Comparison of ENCODE assay signal across 24 cellular contexts in the genomic region with DNA sequence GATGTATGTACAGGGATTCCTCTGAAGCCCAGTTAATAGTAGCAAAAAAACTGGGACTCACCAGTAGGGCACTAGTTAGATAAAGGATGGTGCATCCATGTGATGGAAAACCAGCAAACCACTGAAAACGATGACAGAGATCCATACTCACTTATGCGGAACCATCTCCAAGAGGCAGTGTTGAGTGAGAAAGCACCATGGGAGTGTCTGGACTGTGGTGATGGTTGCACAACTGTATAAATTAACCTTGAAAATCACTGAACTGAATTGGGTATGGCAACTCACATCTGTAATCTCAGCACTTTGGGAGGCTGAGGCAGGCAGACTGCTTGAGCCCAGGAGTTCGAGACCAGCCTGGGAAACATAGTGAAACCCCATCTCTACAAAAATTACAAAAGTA. TPM values are rescaled to one million over a fixed set of nuclear protein-coding genes. Genes with fewer than 3 reads are reported as not detected.
DNase-seq lines count a peak whose midpoint lies in the region; FAIRE-seq and TF ChIP-seq lines count a peak whose summit lies in the region.
"Had no signal": no experiment of that assay in that cellular context is flagged by ENCODE, and none has a peak within 500 bp of the region (broad histone marks: within the 10 kb centered on the region; RNA-seq: fewer than 3 reads in every experiment).

No MANE protein-coding gene starts in this region.

- peaks cover 2% of the 10 kb centered on the region for H3K27me3 Mint-ChIP-seq in HFFc6 (ENCODE audit: insufficient read depth)

- H3K4me3 ChIP-seq in epithelial cell of proximal tubule (ENCODE audit: low read depth, low read length) (no peak overlapping the region), mesenchymal stem cell (ENCODE audit: insufficient read depth in 1 of 2, low read depth in 1 of 2, low read length in 2 of 2) (no peak overlapping the region), colonic mucosa (no peak overlapping the region)
- H3K4me3 ChIP-seq: A549, BLaER1, Peyer's patch had no signal

- no peak overlapping the region for H3K18ac ChIP-seq in mesenchymal stem cell (ENCODE audit: low read depth in 1 of 2, low read length in 2 of 2)

- H3K27me3 ChIP-seq in mesenchymal stem cell (ENCODE audit: control insufficient read depth in 1 of 2, insufficient read depth in 1 of 2, low read length in 2 of 2) (no peaks in the 10 kb centered on the region), colonic mucosa (no peaks in the 10 kb centered on the region)
- H3K27me3 ChIP-seq: BLaER1, Peyer's patch had no signal

- H3K27ac ChIP-seq in mesenchymal stem cell (ENCODE audit: low read length, poor library complexity, severe bottlenecking) = no peak overlapping the region
- H3K27ac ChIP-seq in colonic mucosa = no peak overlapping the region
- H3K27ac ChIP-seq: A549, BLaER1, HL-60, Peyer's patch had no signal

- no peak overlapping the region for H4K91ac ChIP-seq in mesenchymal stem cell (ENCODE audit: low read length)

- H3K36me3 Mint-ChIP-seq in HFFc6 (ENCODE audit: low read depth) = peaks cover 9% of the 10 kb centered on the region
- H3K36me3 Mint-ChIP-seq: CD4-positive, alpha-beta memory T cell had no signal

- peaks cover 23% of the 10 kb centered on the region for H3K4me1 Mint-ChIP-seq in HFFc6 (ENCODE audit: low read depth)

- H3K9me3 Mint-ChIP-seq in HFFc6 = no peaks in the 10 kb centered on the region
- H3K9me3 Mint-ChIP-seq: CD4-positive, alpha-beta memory T cell had no signal

- no peaks in the 10 kb centered on the region for H3K9me3 ChIP-seq in mesenchymal stem cell (ENCODE audit: control insufficient read depth, low read length)
- H3K9me3 ChIP-seq in colonic mucosa = no peaks in the 10 kb centered on the region
- H3K9me3 ChIP-seq: A549, BLaER1, Caco-2, Peyer's patch had no signal

- no peak overlapping the region for H2BK5ac ChIP-seq in mesenchymal stem cell (ENCODE audit: low read depth, low read length, poor library complexity, severe bottlenecking)

- no peak overlapping the region for H2BK120ac ChIP-seq in mesenchymal stem cell (ENCODE audit: low read depth, low read length)

- in situ Hi-C loops in ACHN (cut with HindIII; ENCODE audit: low pct_ligation_motif_present, low pct_unique_long_range_greater_than_20kb, low sequenced_read_pairs) = no loop called here

- peak; percentile 77 for DNase-seq in ACHN
- DNase-seq in RCC 7860 (ENCODE audit: low spot score) = peak; percentile 76
- DNase-seq in epithelial cell of proximal tubule (ENCODE audit: low read depth) = peak; percentile 92
- peak; percentile 25 for DNase-seq in mesenchymal stem cell
- DNase-seq in HFFc6 = no peak
- no peak for DNase-seq in retina
- no peak for DNase-seq in colonic mucosa
- DNase-seq: Caco-2; CD4-positive, alpha-beta memory T cell; DND-41; GOT3; HCEC 1CT; Karpas-422; NCI-H1417; NCI-H1694 treated with DMSO at 0.1 percent for 48 hours; NCI-H2081 treated with DMSO at 0.1 percent for 48 hours; NCI-H2171 treated with DMSO at 0.1 percent for 48 hours; NCI-H524 treated with DMSO at 0.1 percent for 48 hours; NCI-H82; Peyer's patch had no signal

- intact Hi-C loops in colonic mucosa (cut with DNase I) = no loop called here

- H3K9ac ChIP-seq in mesenchymal stem cell (ENCODE audit: low read length) (no peak overlapping the region), colonic mucosa (ENCODE audit: low read depth in 2 of 2, low read length in 2 of 2) (no peak overlapping the region)
- H3K9ac ChIP-seq: BLaER1 had no signal

- H3K27ac Mint-ChIP-seq in HFFc6 = no peak overlapping the region
- H3K27ac Mint-ChIP-seq: CD4-positive, alpha-beta memory T cell had no signal

- H3K36me3 ChIP-seq in mesenchymal stem cell (ENCODE audit: control insufficient read depth in 1 of 2, insufficient read depth in 2 of 2, low read depth in 1 of 2, low read length in 2 of 2) (no peaks in the 10 kb centered on the region), colonic mucosa (no peaks in the 10 kb centered on the region)
- H3K36me3 ChIP-seq: BLaER1, Peyer's patch had no signal

- H2AK5ac ChIP-seq in mesenchymal stem cell (ENCODE audit: low read length, severe bottlenecking) = no peak overlapping the region

- TF ChIP-seq CTCF in epithelial cell of proximal tubule (conservative IDR thresholded peaks at IDR 0.05; ENCODE audit: low read depth, low read length) (peak; percentile 34), HFFc6 (IDR thresholded peaks at IDR 0.05) (no peak), colonic mucosa (IDR thresholded peaks at IDR 0.05) (no peak)

- no peaks in the 10 kb centered on the region for H3K79me1 ChIP-seq in mesenchymal stem cell (replicated peaks; ENCODE audit: low read length, poor library complexity, severe bottlenecking)

- H4K8ac ChIP-seq in mesenchymal stem cell (ENCODE audit: low read length) = no peak overlapping the region

- WGBS in mesenchymal stem cell = 92% methylated on average over 3 of the region's 3 CpGs

- H3K4me1 ChIP-seq in mesenchymal stem cell (ENCODE audit: control insufficient read depth, insufficient read depth, low read depth, low read length) = peaks cover 9% of the 10 kb centered on the region
- H3K4me1 ChIP-seq in colonic mucosa = no peaks in the 10 kb centered on the region
- H3K4me1 ChIP-seq: Caco-2 had no signal

- H3K4me2 ChIP-seq in mesenchymal stem cell (ENCODE audit: low read length, poor library complexity, severe bottlenecking) = no peak overlapping the region
- H3K4me2 ChIP-seq: A549, BLaER1 had no signal

- H2BK12ac ChIP-seq in mesenchymal stem cell (ENCODE audit: low read length in 2 of 2) = no peak overlapping the region

- FAIRE-seq in RCC 7860 (lab: Jason Lieb, UNC) = peak; percentile 82
- FAIRE-seq: A549, GM12891 had no signal

- H3K4me3 Mint-ChIP-seq in HFFc6 = no peak overlapping the region
- H3K4me3 Mint-ChIP-seq: CD4-positive, alpha-beta memory T cell had no signal

- no peak overlapping the region for H2BK15ac ChIP-seq in mesenchymal stem cell (ENCODE audit: low read depth, poor library complexity, severe bottlenecking)

- no peak overlapping the region for H3K23ac ChIP-seq in mesenchymal stem cell (ENCODE audit: low read length in 2 of 2)

- H3K4ac ChIP-seq in mesenchymal stem cell (ENCODE audit: low read depth in 1 of 2, low read length in 2 of 2) = no peak overlapping the region

- H2AFZ ChIP-seq in mesenchymal stem cell (ENCODE audit: low read depth, low read length) = no peak overlapping the region

- H3K14ac ChIP-seq in mesenchymal stem cell (ENCODE audit: low read length in 2 of 2) = no peak overlapping the region

RNA-seq across cellular contexts. Expression of a gene that starts 53.6 kb away (rescaled TPM):
- total RNA-seq in epithelial cell of proximal tubule = 87.0 and 142 TPM in 2 replicates
- polyA plus RNA-seq in mesenchymal stem cell (2013, experiment 1 of 2) = 407 TPM
- 408 TPM for polyA plus RNA-seq in mesenchymal stem cell (2013, experiment 2 of 2)
- 100 to 1,000 TPM; 135 to 161 (median 144) TPM for total RNA-seq in HFFc6 (2021; fragmentation: NEBNext Ultra II Directional; extraction: Animal tissue kit (Norgen Biotek cat#: 25700))
- total RNA-seq in colonic mucosa = 100 to 1,000 TPM in 1 of 2 donors, 10 to 100 TPM in 1; 97.0 to 123 TPM

Comparison
In these comparisons a context has a peak if more than half of its experiments do, and no peak if none do; other contexts are left out.
1. DNase-seq: peak in ACHN (single experiment), RCC 7860 (single experiment), epithelial cell of proximal tubule (single experiment) and mesenchymal stem cell (single experiment); none in HFFc6 (single experiment), retina (single experiment) and colonic mucosa (single experiment).